1 cellular context compared by ENCODE assay signal in genomic region chr16:70679653-70680494, GRCh38.
TF ChIP-seq lines count a peak whose summit lies in the region.

No MANE protein-coding gene starts in this region.

TF ChIP-seq in GM12878, 131 proteins besides CTCF, POLR2A, EP300 and RAD21:
- no peak for TF ChIP-seq YY1 (IDR thresholded peaks at IDR 0.05; ENCODE audit: low read depth, low read length)
- TF ChIP-seq DPF2 (IDR thresholded peaks at IDR 0.05): no peak
- TF ChIP-seq CBX3 (IDR thresholded peaks at IDR 0.05; ENCODE audit: borderline replicate concordance, low read depth): no peak
- no peak for TF ChIP-seq CEBPZ (IDR thresholded peaks at IDR 0.05; ENCODE audit: low read depth, low read length)
